ENCODE assay signal across 9 cellular contexts in genomic region chr16:30896203-30896889, GRCh38. TPM values are rescaled to one million over a fixed set of nuclear protein-coding genes. Genes with fewer than 3 reads are reported as not detected.
DNase-seq lines count a peak whose midpoint lies in the region; ATAC-seq and TF ChIP-seq lines count a peak whose summit lies in the region.
"Had no signal": no experiment of that assay in that cellular context is flagged by ENCODE, and none has a peak within 500 bp of the region (broad histone marks: within the 10 kb centered on the region; RNA-seq: fewer than 3 reads in every experiment).

Gene CTF1, plus strand, starts transcription at chr16:30896614. Its CDS starts 30 bp downstream, at chr16:30896644.

- H3K9me3 ChIP-seq in neural progenitor cell (ENCODE audit: low read depth): no peaks in the 10 kb centered on the region

- peaks cover 50% of the 10 kb centered on the region for H3F3A ChIP-seq in neural progenitor cell (ENCODE audit: low read depth)

- H3K36me3 ChIP-seq in neural progenitor cell: no peaks in the 10 kb centered on the region

- peak within 1 kb of the TSS; percentile 65 for H2AFZ ChIP-seq in neural progenitor cell (replicated peaks)

- peak within 1 kb of the TSS; percentile 74 for H3K4me3 Mint-ChIP-seq in activated naive CD8-positive, alpha-beta T cell treated with anti-CD3 and anti-CD28 coated beads for 36 hours
- H3K4me3 Mint-ChIP-seq in neural progenitor cell: peak within 1 kb of the TSS; percentile 91

- intact Hi-C loops in head of caudate nucleus (cut with DNase I): loop anchor here (2.0 kb wide), 1 partner anchor 20 kb away; no protein-coding TSS in a partner anchor

- peaks cover 16% of the 10 kb centered on the region for H3K4me1 ChIP-seq in neural progenitor cell

- ATAC-seq in HG03108 (IDR thresholded peaks at IDR 0.05; ENCODE audit: unreplicated experiment) (no peak), GM19463 (IDR thresholded peaks at IDR 0.05; ENCODE audit: unreplicated experiment) (no peak)

- no peaks in the 10 kb centered on the region for H3K27me3 Mint-ChIP-seq in activated naive CD8-positive, alpha-beta T cell treated with anti-CD3 and anti-CD28 coated beads for 36 hours
- H3K27me3 Mint-ChIP-seq in neural progenitor cell (ENCODE audit: insufficient read depth, low read depth): peaks cover 18% of the 10 kb centered on the region

- H3K9me3 Mint-ChIP-seq in activated naive CD8-positive, alpha-beta T cell treated with anti-CD3 and anti-CD28 coated beads for 36 hours: no peaks in the 10 kb centered on the region
- no peaks in the 10 kb centered on the region for H3K9me3 Mint-ChIP-seq in neural progenitor cell

- peak within 1 kb of the TSS; percentile 84 for H3K4me2 ChIP-seq in neural progenitor cell

- TF ChIP-seq CTCF in AG09319 (IDR thresholded peaks at IDR 0.05; ENCODE audit: low read depth, low read length) (no peak), neural progenitor cell (IDR thresholded peaks at IDR 0.05) (no peak)

- peak within 1 kb of the TSS; percentile 87 for H3K27ac Mint-ChIP-seq in activated naive CD8-positive, alpha-beta T cell treated with anti-CD3 and anti-CD28 coated beads for 36 hours
- peak within 1 kb of the TSS; percentile 97 for H3K27ac Mint-ChIP-seq in neural progenitor cell

- H3K9ac ChIP-seq in neural progenitor cell: no peak within 1 kb of the TSS

- no peaks in the 10 kb centered on the region for H4K20me1 ChIP-seq in neural progenitor cell (ENCODE audit: low read depth)

- DNase-seq in AG09319 (ENCODE audit: extremely low read depth, low read depth) (peak; percentile 78), HPDE6-E6E7 (ENCODE audit: extremely low spot score) (peak; percentile 72), head of caudate nucleus (peak; percentile 35 to 86 (median 67)), neural progenitor cell (ENCODE audit: low spot score) (peak; percentile 92), SIG-M5 (lab: John Stamatoyannopoulos, UW) (no peak)
- DNase-seq in activated naive CD8-positive, alpha-beta T cell treated with anti-CD3 and anti-CD28 coated beads for 36 hours: no peak

- peaks cover 8% of the 10 kb centered on the region for H3K79me2 ChIP-seq in neural progenitor cell (ENCODE audit: low read depth)

- no peaks in the 10 kb centered on the region for H3K36me3 Mint-ChIP-seq in activated naive CD8-positive, alpha-beta T cell treated with anti-CD3 and anti-CD28 coated beads for 36 hours
- peaks cover 2% of the 10 kb centered on the region for H3K36me3 Mint-ChIP-seq in neural progenitor cell

- peak within 1 kb of the TSS; percentile 83 for H3K27ac ChIP-seq in neural progenitor cell
- H3K27ac ChIP-seq: HL-60 had no signal

- peaks cover 37% of the 10 kb centered on the region for H3K4me1 Mint-ChIP-seq in activated naive CD8-positive, alpha-beta T cell treated with anti-CD3 and anti-CD28 coated beads for 36 hours
- peaks cover 34% of the 10 kb centered on the region for H3K4me1 Mint-ChIP-seq in neural progenitor cell

- peak within 1 kb of the TSS; percentile 69 for H3K4me3 ChIP-seq in neural progenitor cell

- peaks cover 25% of the 10 kb centered on the region for H3K27me3 ChIP-seq in neural progenitor cell

RNA-seq across cellular contexts. Expression of gene CTF1, which starts in this region (rescaled TPM):
- under 1 TPM; 0.16 to 0.38 TPM for total RNA-seq in activated naive CD8-positive, alpha-beta T cell treated with anti-CD3 and anti-CD28 coated beads for 36 hours
- total RNA-seq in neural progenitor cell (ENCODE audit: low replicate concordance): 0.39 and 1.5 TPM in 2 replicates

Comparison
In these comparisons a context has a peak if more than half of its experiments do, and no peak if none do; other contexts are left out.
1. DNase-seq: peak in AG09319 (single experiment), HPDE6-E6E7 (single experiment), head of caudate nucleus (42 of 42) and neural progenitor cell (single experiment); none in activated naive CD8-positive, alpha-beta T cell treated with anti-CD3 and anti-CD28 coated beads for 36 hours (single experiment) and SIG-M5 (single experiment).